ENCODE assay signal across 8 cellular contexts in genomic region chr2:96874099-96874831, GRCh38. TPM values are rescaled to one million over a fixed set of nuclear protein-coding genes. Genes with fewer than 3 reads are reported as not detected.
DNase-seq lines count a peak whose midpoint lies in the region; ATAC-seq and TF ChIP-seq lines count a peak whose summit lies in the region.

No MANE protein-coding gene starts in this region.

- H3K27ac ChIP-seq in foreskin keratinocyte = peak overlapping the region; percentile 41

- peaks cover 33% of the 10 kb centered on the region for H3K4me1 Mint-ChIP-seq in type B pancreatic cell (ENCODE audit: unreplicated experiment)

- peak overlapping the region; percentile 82 for H3K27ac Mint-ChIP-seq in type B pancreatic cell

- H3K4me3 Mint-ChIP-seq in type B pancreatic cell = peak overlapping the region; percentile 70

- TF ChIP-seq CTCF in foreskin keratinocyte (conservative IDR thresholded peaks at IDR 0.05) = no peak
- TF ChIP-seq CTCF in type B pancreatic cell (conservative IDR thresholded peaks at IDR 0.05) = no peak

- intact Hi-C loops in Right ventricle myocardium inferior (cut with DNase I) = no loop called here
- intact Hi-C loops in cardiac septum (cut with DNase I) = no loop called here

- no peaks in the 10 kb centered on the region for H3K36me3 Mint-ChIP-seq in type B pancreatic cell

- peaks cover 10% of the 10 kb centered on the region for H3K4me1 ChIP-seq in foreskin keratinocyte

- H3K27me3 Mint-ChIP-seq in type B pancreatic cell = no peaks in the 10 kb centered on the region

- no peaks in the 10 kb centered on the region for H3K9me3 Mint-ChIP-seq in type B pancreatic cell

- DNase-seq in Right ventricle myocardium inferior (ENCODE audit: missing footprints) (peak; percentile 53), cardiac septum (ENCODE audit: low spot score) (no peak), foreskin keratinocyte (no peak), type B pancreatic cell (ENCODE audit: extremely low spot score, unreplicated experiment) (no peak), NCI-H1930 (lab: John Stamatoyannopoulos, UW) (no peak), dermis blood vessel endothelial cell (no peak), DMS153 treated with DMSO at 0.1 percent for 48 hours (lab: John Stamatoyannopoulos, UW; ENCODE audit: unreplicated experiment) (no peak)

- ATAC-seq in Right ventricle myocardium inferior = no peak
- peak; percentile 42 for ATAC-seq in HG03342 (IDR thresholded peaks at IDR 0.05; ENCODE audit: unreplicated experiment)
- peak; percentile 58 for ATAC-seq in foreskin keratinocyte

- peaks cover 8% of the 10 kb centered on the region for H3K27me3 ChIP-seq in foreskin keratinocyte

RNA-seq across cellular contexts. Expression of gene SEMA4C, which starts 4.4 kb away (rescaled TPM):
- 22.7 TPM for total RNA-seq in Right ventricle myocardium inferior
- total RNA-seq in cardiac septum = 25.6 TPM
- 9.5 and 10.5 TPM in 2 replicates for total RNA-seq in foreskin keratinocyte
- 6.2 and 6.6 TPM in 2 replicates for polyA plus RNA-seq in foreskin keratinocyte
- 45.5 and 58.1 TPM in 2 replicates for total RNA-seq in type B pancreatic cell (ENCODE audit: low replicate concordance)
- 39.7 and 40.3 TPM in 2 replicates for total RNA-seq in dermis blood vessel endothelial cell

RNA-seq across cellular contexts. Expression of gene ANKRD39, which starts 16.4 kb away (rescaled TPM):
- total RNA-seq in Right ventricle myocardium inferior (17.4 TPM), cardiac septum (15.2 TPM), foreskin keratinocyte (10.5 and 10.6 TPM in 2 replicates), type B pancreatic cell (ENCODE audit: low replicate concordance) (16.6 and 17.7 TPM in 2 replicates), dermis blood vessel endothelial cell (6.8 and 8.0 TPM in 2 replicates)
- polyA plus RNA-seq in foreskin keratinocyte = 19.0 and 19.2 TPM in 2 replicates

RNA-seq across cellular contexts. Expression of gene ANKRD23, which starts 30.4 kb away (rescaled TPM):
- total RNA-seq in Right ventricle myocardium inferior (12.7 TPM), cardiac septum (10.6 TPM), foreskin keratinocyte (0.92 and 1.2 TPM in 2 replicates), type B pancreatic cell (ENCODE audit: low replicate concordance) (6.1 and 8.1 TPM in 2 replicates), dermis blood vessel endothelial cell (1.1 and 1.5 TPM in 2 replicates)
- polyA plus RNA-seq in foreskin keratinocyte = 0.57 and 0.59 TPM in 2 replicates

RNA-seq across cellular contexts. Expression of gene CNNM3, which starts 58.2 kb away (rescaled TPM):
- 13.3 TPM for total RNA-seq in Right ventricle myocardium inferior
- 10.7 TPM for total RNA-seq in cardiac septum
- total RNA-seq in foreskin keratinocyte = 3.8 and 4.7 TPM in 2 replicates
- 2.6 and 2.7 TPM in 2 replicates for polyA plus RNA-seq in foreskin keratinocyte
- total RNA-seq in type B pancreatic cell (ENCODE audit: low replicate concordance) = 28.3 and 30.8 TPM in 2 replicates
- 14.0 and 24.9 TPM in 2 replicates for total RNA-seq in dermis blood vessel endothelial cell
